31 cellular contexts compared by ENCODE assay signal in the genomic region with DNA sequence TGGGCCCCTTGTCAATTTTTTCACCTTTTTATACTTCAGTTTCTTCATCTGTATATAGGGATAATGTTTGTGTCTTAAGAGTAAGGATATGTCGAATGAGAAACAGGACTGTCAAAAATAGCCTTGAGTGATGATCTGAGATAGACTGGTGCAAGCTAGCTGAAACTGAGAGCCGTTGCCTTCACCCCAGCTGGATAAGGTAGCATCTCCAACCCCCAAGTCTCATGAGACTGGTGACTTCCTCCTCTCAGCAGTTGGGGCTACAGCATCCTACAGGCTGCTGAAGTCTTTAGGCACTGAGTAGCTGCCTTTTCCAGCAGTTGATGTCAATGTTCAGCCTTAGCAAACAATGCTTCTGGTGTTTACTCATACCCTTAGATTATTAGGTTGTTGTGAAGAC.
A peak's percentile ranks its signal among the peaks of the same experiment; 100 is the strongest.
DNase-seq lines count a peak whose midpoint lies in the region; ATAC-seq, FAIRE-seq and TF ChIP-seq lines count a peak whose summit lies in the region.
"Had no signal": no experiment of that assay in that cellular context is flagged by ENCODE, and none has a peak within 500 bp of the region (broad histone marks: within the 10 kb centered on the region; RNA-seq: fewer than 3 reads in every experiment).

No MANE protein-coding gene starts in this region.

- no peaks in the 10 kb centered on the region for H3K36me3 ChIP-seq in tibial nerve
- H3K36me3 ChIP-seq: adrenal gland, BE2C, brain microvascular endothelial cell, colonic mucosa, sigmoid colon, thoracic aorta had no signal

- no peaks in the 10 kb centered on the region for H3K9me3 ChIP-seq in tibial nerve
- H3K9me3 ChIP-seq: adrenal gland, BE2C, colonic mucosa, sigmoid colon, thoracic aorta had no signal

- no peak overlapping the region for H3K27ac ChIP-seq in tibial nerve
- H3K27ac ChIP-seq: adrenal gland, brain microvascular endothelial cell, colonic mucosa, sigmoid colon, thoracic aorta, VCaP had no signal

- no peaks in the 10 kb centered on the region for H3K27me3 ChIP-seq in tibial nerve
- H3K27me3 ChIP-seq: adrenal gland, BE2C, brain microvascular endothelial cell, colonic mucosa, sigmoid colon had no signal

- TF ChIP-seq POLR2A in tibial nerve (IDR thresholded peaks at IDR 0.05), result no peak

- CTCF ChIA-PET in GM10248 (lab: Yijun Ruan, JAX), result interaction anchor here (1.1 kb wide), 1 partner anchor 12 kb away, joined by 3 read pairs; no protein-coding TSS in a partner anchor

- DNase-seq in GM12865 (ENCODE audit: low read depth) (peak; percentile 71), tibial nerve (ENCODE audit: low spot score in 2 of 2) (no peak), GM10248 (ENCODE audit: extremely low spot score) (no peak), NCI-H748 (lab: John Stamatoyannopoulos, UW; ENCODE audit: unreplicated experiment) (no peak), D721Med (ENCODE audit: insufficient read length, low spot score) (no peak)
- DNase-seq: activated CD4-positive, alpha-beta T cell treated with anti-CD3 and anti-CD28 coated beads for 48 hours; activated naive CD4-positive, alpha-beta T cell treated with Interleukin-2 at 50 U/mL for 16 hours; activated T-cell treated with anti-CD3 and anti-CD28 coated beads, Interleukin-2, amount 50 U/mL, for 4 hours; adrenal gland; BE2C; brain microvascular endothelial cell; colonic mucosa; COR-L47; DND-41; effector memory CD4-positive, alpha-beta T cell; foreskin fibroblast; mesenchymal stem cell; NCI-H1092 treated with DMSO at 0.1 percent for 48 hours; NCI-H2029 treated with DMSO at 0.1 percent for 48 hours; NCI-H226; NCI-H774; OCI-M1; sigmoid colon; stimulated activated naive CD8-positive, alpha-beta T cell treated with anti-CD3 and anti-CD28 coated beads, Interleukin-15, Interleukin-2, amounts not matched to agents 100 U/mL and 50 U/mL, for 24 hours had no signal

- no peak for FAIRE-seq in D721Med (lab: Jason Lieb, UNC)
- FAIRE-seq: H54 had no signal

- WGBS in tibial nerve, 2 donors, result 70 to 76% methylated on average over 2 of the region's 2 CpGs

- H3K4me1 ChIP-seq in tibial nerve, result no peaks in the 10 kb centered on the region
- H3K4me1 ChIP-seq: adrenal gland, BE2C, colonic mucosa, sigmoid colon had no signal

- ATAC-seq in GM19351 (IDR thresholded peaks at IDR 0.05; ENCODE audit: unreplicated experiment) (peak; percentile 90), HG02852 (IDR thresholded peaks at IDR 0.05; ENCODE audit: unreplicated experiment) (peak; percentile 57), HG03432 (IDR thresholded peaks at IDR 0.05; ENCODE audit: unreplicated experiment) (peak; percentile 80)
- ATAC-seq: activated T-cell treated with anti-CD3 and anti-CD28 coated beads, Interleukin-2, amount 50 U/mL, for 4 hours; left lobe of liver; stimulated activated naive CD8-positive, alpha-beta T cell treated with anti-CD3 and anti-CD28 coated beads, Interleukin-15, Interleukin-2, amounts not matched to agents 100 U/mL and 50 U/mL, for 24 hours had no signal

- no peak for TF ChIP-seq EP300 in tibial nerve (IDR thresholded peaks at IDR 0.05)

- no peak overlapping the region for H3K4me3 ChIP-seq in GM12865 (ENCODE audit: low read depth, low read length)
- H3K4me3 ChIP-seq in tibial nerve, result no peak overlapping the region
- H3K4me3 ChIP-seq: adrenal gland, colonic mucosa, sigmoid colon, thoracic aorta had no signal

- POLR2A ChIA-PET in GM10248 (lab: Yijun Ruan, JAX), result no interaction called here

- TF ChIP-seq CTCF in GM12865 (IDR thresholded peaks at IDR 0.05; ENCODE audit: insufficient read depth, low read depth, low read length, missing control alignments) (no peak), tibial nerve (IDR thresholded peaks at IDR 0.05) (no peak), GM10248 (IDR thresholded peaks at IDR 0.05; ENCODE audit: control extremely low read depth, extremely low read depth, low read depth, missing control alignments) (no peak), D721Med (IDR thresholded peaks at IDR 0.05; ENCODE audit: insufficient read depth, missing control alignments) (no peak)
